Comparison of ENCODE assay signal across 17 cellular contexts in genomic region chr17:75501378-75502071, GRCh38. TPM values are rescaled to one million over a fixed set of nuclear protein-coding genes. Genes with fewer than 3 reads are reported as not detected.
DNase-seq lines count a peak whose midpoint lies in the region; ATAC-seq and TF ChIP-seq lines count a peak whose summit lies in the region.
"Had no signal": no experiment of that assay in that cellular context is flagged by ENCODE, and none has a peak within 500 bp of the region (broad histone marks: within the 10 kb centered on the region; RNA-seq: fewer than 3 reads in every experiment).

No MANE protein-coding gene starts in this region.

- no peak overlapping the region for H3K4me2 ChIP-seq in osteoblast (ENCODE audit: insufficient read depth, low read length)
- H3K4me2 ChIP-seq: A549 had no signal

- H3K9me3 Mint-ChIP-seq in progenitor cell of endocrine pancreas (ENCODE audit: low read depth) = no peaks in the 10 kb centered on the region
- H3K9me3 Mint-ChIP-seq: CD8-positive, alpha-beta memory T cell had no signal

- peaks cover 13% of the 10 kb centered on the region for H3K36me3 ChIP-seq in osteoblast (ENCODE audit: insufficient read depth, low read length)

- H4K20me1 ChIP-seq in osteoblast (ENCODE audit: insufficient read depth, low read length) = peaks cover 3% of the 10 kb centered on the region

- ATAC-seq in Right ventricle myocardium inferior = peak; percentile 36
- peak in 1 of 2 donors; percentile 10 for ATAC-seq in right cardiac atrium
- ATAC-seq in sciatic nerve = peak; percentile 45
- no peak for ATAC-seq in HG03025 (IDR thresholded peaks at IDR 0.05; ENCODE audit: low FRiP score, unreplicated experiment)
- ATAC-seq: A549, pancreas had no signal

- H3K36me3 Mint-ChIP-seq in progenitor cell of endocrine pancreas (ENCODE audit: insufficient read depth) = peaks cover 8% of the 10 kb centered on the region
- H3K36me3 Mint-ChIP-seq: activated naive CD8-positive, alpha-beta T cell had no signal

- H2AFZ ChIP-seq in osteoblast (ENCODE audit: low read length) = no peak overlapping the region

- no peak for TF ChIP-seq CTCF in progenitor cell of endocrine pancreas (IDR thresholded peaks at IDR 0.05; ENCODE audit: unreplicated experiment)
- TF ChIP-seq CTCF in osteoblast (IDR thresholded peaks at IDR 0.05; ENCODE audit: extremely low read depth, low read depth, low read length) = no peak

- H3K4me1 ChIP-seq in right cardiac atrium (ENCODE audit: control insufficient read depth, insufficient read depth, low read length) (peaks cover 2% of the 10 kb centered on the region), osteoblast (ENCODE audit: insufficient read depth, low read length) (no peaks in the 10 kb centered on the region)
- H3K4me1 ChIP-seq: A549, pancreas had no signal

- WGBS in right cardiac atrium = 62% methylated on average over 21 of the region's 21 CpGs

- H3K27ac Mint-ChIP-seq in progenitor cell of endocrine pancreas = no peak overlapping the region
- H3K27ac Mint-ChIP-seq: activated naive CD8-positive, alpha-beta T cell; CD8-positive, alpha-beta memory T cell had no signal

- H3K4me1 Mint-ChIP-seq in progenitor cell of endocrine pancreas (ENCODE audit: low read depth) = no peaks in the 10 kb centered on the region

- no peaks in the 10 kb centered on the region for H3K9me3 ChIP-seq in right cardiac atrium (ENCODE audit: control insufficient read depth, low read length)
- H3K9me3 ChIP-seq in osteoblast (ENCODE audit: low read depth, low read length) = no peaks in the 10 kb centered on the region
- H3K9me3 ChIP-seq: A549, pancreas had no signal

- H3K27ac ChIP-seq in right cardiac atrium (ENCODE audit: low read length) (no peak overlapping the region), osteoblast (ENCODE audit: low read depth, low read length) (no peak overlapping the region)
- H3K27ac ChIP-seq: A549, pancreas had no signal

- H3K4me3 ChIP-seq in right cardiac atrium (ENCODE audit: low read length) = no peak overlapping the region
- H3K4me3 ChIP-seq in osteoblast (ENCODE audit: insufficient read depth, low read length) = no peak overlapping the region
- H3K4me3 ChIP-seq: A549, pancreas had no signal

- no peaks in the 10 kb centered on the region for H3K27me3 ChIP-seq in right cardiac atrium (ENCODE audit: control insufficient read depth, insufficient read depth)
- H3K27me3 ChIP-seq in osteoblast (ENCODE audit: insufficient read depth, low read length) = no peaks in the 10 kb centered on the region
- H3K27me3 ChIP-seq: pancreas had no signal

- H3K27me3 Mint-ChIP-seq in progenitor cell of endocrine pancreas = no peaks in the 10 kb centered on the region
- H3K27me3 Mint-ChIP-seq: activated naive CD8-positive, alpha-beta T cell; CD8-positive, alpha-beta memory T cell had no signal

- intact Hi-C loops in Right ventricle myocardium inferior (cut with DNase I) (no loop called here), cardiac septum (cut with DNase I) (no loop called here), right cardiac atrium (cut with DNase I) (no loop called here), sciatic nerve (cut with DNase I) (no loop called here)

- H3K4me3 Mint-ChIP-seq in progenitor cell of endocrine pancreas (ENCODE audit: low read depth) = no peak overlapping the region
- H3K4me3 Mint-ChIP-seq: activated naive CD8-positive, alpha-beta T cell; CD8-positive, alpha-beta memory T cell had no signal

- H3K79me2 ChIP-seq in osteoblast (ENCODE audit: insufficient read depth, low read length) = no peaks in the 10 kb centered on the region

- DNase-seq in Right ventricle myocardium inferior (ENCODE audit: missing footprints) (no peak), cardiac septum (ENCODE audit: low spot score) (no peak), right cardiac atrium (peak in 2 of 3 donors; percentile 72 to 73), sciatic nerve (ENCODE audit: low spot score) (no peak), A172 (ENCODE audit: low spot score) (no peak), progenitor cell of endocrine pancreas (ENCODE audit: low spot score, unreplicated experiment) (no peak), osteoblast (ENCODE audit: insufficient read length, low spot score, missing footprints) (no peak)
- DNase-seq: activated CD4-positive, alpha-beta T cell treated with anti-CD3 and anti-CD28 coated beads, Interleukin-2, amount 50 U/mL, for 4 hours; activated T-cell treated with anti-CD3 and anti-CD28 coated beads, Interleukin-2, amount 50 U/mL, for 1 hour; NCI-H1694; NCI-H446 treated with DMSO at 0.1 percent for 48 hours had no signal

RNA-seq across cellular contexts. Expression of gene CASKIN2, which starts 13.8 kb away (rescaled TPM):
- total RNA-seq in Right ventricle myocardium inferior = 39.1 TPM
- total RNA-seq in cardiac septum = 48.2 TPM
- total RNA-seq in right cardiac atrium = 10 to 100 TPM; 38.0 to 50.4 (median 46.4) TPM
- 25.9 TPM for polyA plus RNA-seq in right cardiac atrium
- total RNA-seq in sciatic nerve = 127 TPM
- total RNA-seq in A172 (2014; rRNA removed; shearing (Covaris generic)) = 8.4 and 10.8 TPM in 2 replicates
- 47.6 and 50.6 TPM in 2 replicates for total RNA-seq in progenitor cell of endocrine pancreas
- total RNA-seq in osteoblast = 8.7 and 10.3 TPM in 2 replicates

RNA-seq across cellular contexts. Expression of gene TSEN54, which starts 14.8 kb away (rescaled TPM):
- 6.1 TPM for total RNA-seq in Right ventricle myocardium inferior
- 7.7 TPM for total RNA-seq in cardiac septum
- 1 to 10 TPM; 5.9 to 7.1 (median 6.8) TPM for total RNA-seq in right cardiac atrium
- 9.6 TPM for polyA plus RNA-seq in right cardiac atrium
- 26.1 TPM for total RNA-seq in sciatic nerve
- 43.9 and 48.6 TPM in 2 replicates for total RNA-seq in A172 (2014; rRNA removed; shearing (Covaris generic))
- 56.0 and 56.4 TPM in 2 replicates for total RNA-seq in progenitor cell of endocrine pancreas
- total RNA-seq in osteoblast = 9.7 and 10.9 TPM in 2 replicates

RNA-seq across cellular contexts. Expression of gene LLGL2, which starts 24.0 kb away (rescaled TPM):
- 4.1 TPM for total RNA-seq in Right ventricle myocardium inferior
- 4.7 TPM for total RNA-seq in cardiac septum
- total RNA-seq in right cardiac atrium = 10 to 100 TPM in 1 of 4 donors, 1 to 10 TPM in 3; 5.7 to 10.4 (median 7.6) TPM
- 8.6 TPM for polyA plus RNA-seq in right cardiac atrium
- total RNA-seq in sciatic nerve = 11.0 TPM
- total RNA-seq in A172 (2014; rRNA removed; shearing (Covaris generic)) = 1.6 and 4.0 TPM in 2 replicates
- total RNA-seq in progenitor cell of endocrine pancreas = 232 and 235 TPM in 2 replicates
- 0.36 and 0.59 TPM in 2 replicates for total RNA-seq in osteoblast
- total RNA-seq: HT1080 had no signal

RNA-seq across cellular contexts. Expression of gene TMEM94, which starts 45.1 kb away (rescaled TPM):
- total RNA-seq in Right ventricle myocardium inferior (50.3 TPM), cardiac septum (56.6 TPM), right cardiac atrium (10 to 100 TPM; 40.3 to 54.6 (median 50.3) TPM), sciatic nerve (86.8 TPM), progenitor cell of endocrine pancreas (168 and 197 TPM in 2 replicates), osteoblast (33.3 and 38.0 TPM in 2 replicates)
- polyA plus RNA-seq in right cardiac atrium = 41.0 TPM
- 49.7 and 53.9 TPM in 2 replicates for total RNA-seq in A172 (2014; rRNA removed; shearing (Covaris generic))

Comparison
In these comparisons a context has a peak if more than half of its experiments do, and no peak if none do; other contexts are left out.
1. DNase-seq: peak in right cardiac atrium (2 of 3); none in Right ventricle myocardium inferior (single experiment), cardiac septum (single experiment), sciatic nerve (single experiment), A172 (single experiment), progenitor cell of endocrine pancreas (single experiment) and osteoblast (single experiment).
2. RNA of gene LLGL2, which starts 24.0 kb away (total RNA-seq): 232 to 235 TPM in progenitor cell of endocrine pancreas; 11.0 TPM in sciatic nerve (single experiment), 5.7 to 10.4 TPM in right cardiac atrium, 4.7 TPM in cardiac septum (single experiment), 4.1 TPM in Right ventricle myocardium inferior (single experiment), 1.6 to 4.0 TPM in A172 and 0.36 to 0.59 TPM in osteoblast; every median in the first group is over 10 times any median in the second.